ENCODE assay signal across 7 cellular contexts in the genomic region with DNA sequence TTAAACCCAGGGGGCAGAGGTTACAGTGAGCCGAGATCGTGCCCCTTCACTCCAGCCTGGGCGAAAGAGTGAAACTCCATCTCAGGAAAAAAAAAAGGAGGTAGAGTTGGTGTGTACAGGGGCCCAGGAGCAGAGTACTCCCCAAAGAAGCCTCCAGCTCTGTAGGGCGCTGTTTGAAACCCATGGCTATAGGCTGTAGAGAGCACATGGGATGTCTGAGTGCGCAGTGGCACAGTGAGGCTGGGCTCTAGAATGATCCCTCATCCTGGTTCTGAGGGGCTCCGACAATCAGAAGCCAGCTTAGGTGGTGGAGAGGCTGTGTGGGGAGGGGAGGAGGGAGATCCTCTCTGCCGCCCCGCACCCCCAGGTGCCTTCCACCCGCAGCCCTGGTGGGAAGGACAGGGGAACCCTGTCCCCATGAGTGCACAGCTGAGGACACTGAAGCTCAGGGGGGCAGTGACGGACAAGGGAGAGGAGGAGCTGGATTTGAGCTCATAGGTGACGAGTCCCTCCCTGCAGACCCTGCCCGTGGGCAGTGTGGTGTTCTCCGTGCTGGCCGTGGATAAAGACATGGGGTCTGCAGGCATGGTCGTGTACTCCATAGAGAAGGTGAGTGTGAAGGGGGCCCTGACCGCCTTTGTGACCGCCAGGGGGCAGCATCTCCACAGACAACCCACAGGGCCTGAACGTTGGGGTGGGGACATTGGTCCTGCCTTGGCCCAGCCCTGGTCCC. TPM values are rescaled to one million over a fixed set of nuclear protein-coding genes. Genes with fewer than 3 reads are reported as not detected.
DNase-seq lines count a peak whose midpoint lies in the region; ATAC-seq, FAIRE-seq and TF ChIP-seq lines count a peak whose summit lies in the region.

No MANE protein-coding gene starts in this region.

- H3K4me3 Mint-ChIP-seq in glutamatergic neuron (ENCODE audit: unreplicated experiment): no peak overlapping the region

- H3K4me1 Mint-ChIP-seq in glutamatergic neuron (ENCODE audit: low read depth, unreplicated experiment): peaks cover 4% of the 10 kb centered on the region

- H3K36me3 Mint-ChIP-seq in glutamatergic neuron (ENCODE audit: unreplicated experiment): no peaks in the 10 kb centered on the region

- no peaks in the 10 kb centered on the region for H3K9me3 Mint-ChIP-seq in glutamatergic neuron (ENCODE audit: unreplicated experiment)

- intact Hi-C loops in posterior vena cava (cut with DNase I): no loop called here

- POLR2A ChIA-PET in RWPE1 (lab: Yijun Ruan, JAX; ENCODE audit: low non-redundant PET): no interaction called here

- peak; percentile 87 for DNase-seq in GM10266 (ENCODE audit: extremely low spot score)
- DNase-seq in RWPE1 (ENCODE audit: low spot score): peak; percentile 69
- peak; percentile 75 for DNase-seq in activated gamma-delta T cell treated with anti-CD3 and anti-CD28 coated beads, Interleukin-2, amount 50 U/mL, for 16 hours (ENCODE audit: low read depth)
- peak; percentile 89 for DNase-seq in glutamatergic neuron
- DNase-seq in posterior vena cava (ENCODE audit: low spot score): peak; percentile 89
- DNase-seq in urothelium cell line (ENCODE audit: low spot score): peak; percentile 61

- H3K27ac Mint-ChIP-seq in glutamatergic neuron (ENCODE audit: unreplicated experiment): no peak overlapping the region

- peaks cover 6% of the 10 kb centered on the region for H3K27me3 Mint-ChIP-seq in glutamatergic neuron (ENCODE audit: unreplicated experiment)

- CTCF ChIA-PET in RWPE1 (lab: Yijun Ruan, JAX): interaction anchor here (0.5 to 2.4 kb wide), 19 partner anchors 8 to 825 kb away, joined by 3 to 8 read pairs (median 3); a partner anchor contains a TSS

- FAIRE-seq in urothelium cell line (lab: Jason Lieb, UNC): peak; percentile 88

- H3K27ac ChIP-seq in RWPE1: no peak overlapping the region

- ATAC-seq in HG02884 (IDR thresholded peaks at IDR 0.05; ENCODE audit: unreplicated experiment): peak; percentile 66

- TF ChIP-seq CTCF in GM10266 (IDR thresholded peaks at IDR 0.05; ENCODE audit: control insufficient read depth, insufficient read depth, low read depth, missing control alignments) (peak; percentile 79), RWPE1 (conservative IDR thresholded peaks at IDR 0.05; ENCODE audit: low read depth) (peak; percentile 79), glutamatergic neuron (IDR thresholded peaks at IDR 0.05; ENCODE audit: partially characterized antibody, unreplicated experiment) (peak; percentile 85)

RNA-seq across cellular contexts. Expression of a gene that starts 24.6 kb away (rescaled TPM):
- total RNA-seq in glutamatergic neuron (ENCODE audit: unreplicated experiment) (0.29 TPM), posterior vena cava (under 1 TPM in 1 of 2 donors, not detected in 1; 0.14 TPM)

RNA-seq across cellular contexts. Expression of a gene that starts 36.2 kb away (rescaled TPM):
- total RNA-seq in glutamatergic neuron (ENCODE audit: unreplicated experiment): 72.3 TPM
- 1 to 10 TPM in 1 of 2 donors, under 1 TPM in 1; 0.37 to 1.1 TPM for total RNA-seq in posterior vena cava

RNA-seq across cellular contexts. Expression of a gene that starts 36.5 kb away (rescaled TPM):
- total RNA-seq in glutamatergic neuron (ENCODE audit: unreplicated experiment): 322 TPM
- total RNA-seq in posterior vena cava: 10 to 100 TPM; 16.2 to 16.6 TPM

RNA-seq across cellular contexts. Expression of a gene that starts 56.6 kb away (rescaled TPM):
- total RNA-seq in glutamatergic neuron (ENCODE audit: unreplicated experiment) (3.7 TPM), posterior vena cava (not detected)

RNA-seq across cellular contexts. Expression of a gene that starts 56.7 kb away (rescaled TPM):
- total RNA-seq in glutamatergic neuron (ENCODE audit: unreplicated experiment) (not detected), posterior vena cava (not detected)

Comparison
In these comparisons a context has a peak if more than half of its experiments do, and no peak if none do; other contexts are left out.
1. RNA of a gene that starts 36.2 kb away (total RNA-seq): 72.3 TPM in glutamatergic neuron (single experiment); 0.37 to 1.1 TPM in posterior vena cava; every median in the first group is over 10 times any median in the second.
2. RNA of a gene that starts 36.5 kb away (total RNA-seq): 322 TPM in glutamatergic neuron (single experiment); 16.2 to 16.6 TPM in posterior vena cava; every median in the first group is over 10 times any median in the second.
3. Peak in every context shown above with its lines, with median percentiles within 50 percentile points of each other: DNase-seq and CTCF ChIP-seq.